Comparison of ENCODE assay signal across 32 cellular contexts in genomic region chr22:38878001-38878400, GRCh38.
"Had no signal": no experiment of that assay in that cellular context is flagged by ENCODE, and none has a peak within 500 bp of the region (broad histone marks: within the 10 kb centered on the region; RNA-seq: fewer than 3 reads in every experiment).

No MANE protein-coding gene starts in this region.

- DNase-seq: activated B cell treated with CpG ODN at 0.5 μM for 24 hours; activated CD4-positive, alpha-beta memory T cell treated with anti-CD3 and anti-CD28 coated beads, Interleukin-2, amount 10 ng/mL, durations not matched to agents 7 days and 5 days; activated CD4-positive, alpha-beta T cell treated with anti-CD3 and anti-CD28 coated beads, Interleukin-2, amount 10 ng/mL, durations not matched to agents 7 days and 5 days; activated CD4-positive, alpha-beta T cell treated with anti-CD3 and anti-CD28 coated beads, Interleukin-2, amount 50 U/mL, for 4 hours; activated CD8-positive, alpha-beta memory T cell treated with anti-CD3 and anti-CD28 coated beads, Interleukin-2, amount 50 U/mL, for 48 hours; activated naive CD4-positive, alpha-beta T cell treated with anti-CD3 and anti-CD28 coated beads for 36 hours; activated naive CD8-positive, alpha-beta T cell treated with anti-CD3 and anti-CD28 coated beads for 36 hours; activated naive CD8-positive, alpha-beta T cell treated with anti-CD3 and anti-CD28 coated beads, Interleukin-2, amount 50 U/mL, for 24 hours; activated T-cell treated with anti-CD3 and anti-CD28 coated beads for 4 hours; activated T-cell treated with anti-CD3 and anti-CD28 coated beads, Interleukin-2, amount 50 U/mL, for 24 hours; activated T-cell treated with anti-CD3 and anti-CD28 coated beads, Interleukin-2, amount 50 U/mL, for 72 hours; adrenal gland; amygdala; aorta; cortex of kidney; dermis blood vessel endothelial cell; effector CD4-positive, alpha-beta T cell; effector memory CD8-positive, alpha-beta T cell; erythroblast; foreskin keratinocyte; gastrocnemius medialis; glutamatergic neuron; heart left ventricle; T1000; WERI-Rb-1 had no signal

- H3K27me3 Mint-ChIP-seq: activated naive CD4-positive, alpha-beta T cell treated with anti-CD3 and anti-CD28 coated beads, Interleukin-2, amount 50 U/mL, for 24 hours; activated naive CD8-positive, alpha-beta T cell treated with anti-CD3 and anti-CD28 coated beads for 36 hours; activated T-cell treated with anti-CD3 and anti-CD28 coated beads, Interleukin-2, amount 50 U/mL, for 24 hours; central memory CD8-positive, alpha-beta T cell had no signal

- H3K36me3 ChIP-seq: adrenal gland, breast epithelium, cardiac muscle cell, esophagus muscularis mucosa, gastrocnemius medialis, heart left ventricle, WERI-Rb-1 had no signal

- H3K27ac ChIP-seq: adrenal gland, breast epithelium, cardiac muscle cell, esophagus muscularis mucosa, foreskin keratinocyte, gastrocnemius medialis, heart left ventricle, WERI-Rb-1 had no signal

- ATAC-seq: activated CD4-positive, CD25-positive, alpha-beta regulatory T cell treated with anti-CD3 and anti-CD28 coated beads, Interleukin-2, amount 50 U/mL, for 24 hours; activated naive CD8-positive, alpha-beta T cell treated with anti-CD3 and anti-CD28 coated beads, Interleukin-2, amount 50 U/mL, for 24 hours; activated T-cell treated with anti-CD3 and anti-CD28 coated beads, Interleukin-2, amount 50 U/mL, for 72 hours; effector memory CD8-positive, alpha-beta T cell; foreskin keratinocyte; gastrocnemius medialis; heart left ventricle had no signal

- H3K27ac Mint-ChIP-seq: activated B cell treated with CpG ODN at 0.5 μM for 24 hours; activated CD4-positive, alpha-beta memory T cell treated with anti-CD3 and anti-CD28 coated beads, Interleukin-2, amount 10 ng/mL, durations not matched to agents 7 days and 5 days; activated CD4-positive, alpha-beta T cell treated with anti-CD3 and anti-CD28 coated beads, Interleukin-2, amount 10 ng/mL, durations not matched to agents 7 days and 5 days; activated naive CD4-positive, alpha-beta T cell treated with anti-CD3 and anti-CD28 coated beads for 36 hours; activated naive CD4-positive, alpha-beta T cell treated with anti-CD3 and anti-CD28 coated beads, Interleukin-2, amount 50 U/mL, for 24 hours; activated naive CD8-positive, alpha-beta T cell treated with anti-CD3 and anti-CD28 coated beads for 36 hours; activated naive CD8-positive, alpha-beta T cell treated with anti-CD3 and anti-CD28 coated beads, Interleukin-2, amount 50 U/mL, for 24 hours; activated T-cell treated with anti-CD3 and anti-CD28 coated beads, Interleukin-2, amount 50 U/mL, for 24 hours; activated T-cell treated with anti-CD3 and anti-CD28 coated beads, Interleukin-2, amount 50 U/mL, for 72 hours; effector memory CD8-positive, alpha-beta T cell had no signal

- H3K4me1 ChIP-seq: foreskin keratinocyte had no signal

- H3K9me3 ChIP-seq: adrenal gland, breast epithelium, esophagus muscularis mucosa, gastrocnemius medialis, heart left ventricle had no signal

- H3K4me3 ChIP-seq: adrenal gland, breast epithelium, cardiac muscle cell, esophagus muscularis mucosa, gastrocnemius medialis, heart left ventricle had no signal

- H3K4me3 Mint-ChIP-seq: activated B cell treated with CpG ODN at 0.5 μM for 24 hours; activated CD4-positive, alpha-beta memory T cell treated with anti-CD3 and anti-CD28 coated beads, Interleukin-2, amount 10 ng/mL, durations not matched to agents 7 days and 5 days; activated CD4-positive, alpha-beta T cell treated with anti-CD3 and anti-CD28 coated beads, Interleukin-2, amount 10 ng/mL, durations not matched to agents 7 days and 5 days; activated naive CD4-positive, alpha-beta T cell treated with anti-CD3 and anti-CD28 coated beads for 36 hours; activated naive CD4-positive, alpha-beta T cell treated with anti-CD3 and anti-CD28 coated beads, Interleukin-2, amount 50 U/mL, for 24 hours; activated naive CD8-positive, alpha-beta T cell treated with anti-CD3 and anti-CD28 coated beads for 36 hours; activated naive CD8-positive, alpha-beta T cell treated with anti-CD3 and anti-CD28 coated beads, Interleukin-2, amount 50 U/mL, for 24 hours; activated T-cell treated with anti-CD3 and anti-CD28 coated beads, Interleukin-2, amount 50 U/mL, for 24 hours; activated T-cell treated with anti-CD3 and anti-CD28 coated beads, Interleukin-2, amount 50 U/mL, for 72 hours; central memory CD8-positive, alpha-beta T cell; effector memory CD8-positive, alpha-beta T cell had no signal

- H3K9me3 Mint-ChIP-seq: activated CD4-positive, alpha-beta memory T cell treated with anti-CD3 and anti-CD28 coated beads, Interleukin-2, amount 10 ng/mL, durations not matched to agents 7 days and 5 days; activated CD4-positive, alpha-beta T cell treated with anti-CD3 and anti-CD28 coated beads, Interleukin-2, amount 10 ng/mL, durations not matched to agents 7 days and 5 days; activated naive CD4-positive, alpha-beta T cell treated with anti-CD3 and anti-CD28 coated beads, Interleukin-2, amount 50 U/mL, for 24 hours; activated naive CD8-positive, alpha-beta T cell treated with anti-CD3 and anti-CD28 coated beads for 36 hours; activated naive CD8-positive, alpha-beta T cell treated with anti-CD3 and anti-CD28 coated beads, Interleukin-2, amount 50 U/mL, for 24 hours; activated T-cell treated with anti-CD3 and anti-CD28 coated beads, Interleukin-2, amount 50 U/mL, for 72 hours; central memory CD8-positive, alpha-beta T cell; effector memory CD8-positive, alpha-beta T cell had no signal

- H3K36me3 Mint-ChIP-seq: activated naive CD4-positive, alpha-beta T cell treated with anti-CD3 and anti-CD28 coated beads, Interleukin-2, amount 50 U/mL, for 24 hours; activated naive CD8-positive, alpha-beta T cell treated with anti-CD3 and anti-CD28 coated beads for 36 hours; brain had no signal

- H3K27me3 ChIP-seq: adrenal gland, breast epithelium, cardiac muscle cell, esophagus muscularis mucosa, gastrocnemius medialis, heart left ventricle had no signal
